Comparison of ENCODE assay signal across 8 cellular contexts in genomic region chrX:129905787-129906580, GRCh38. TPM values are rescaled to one million over a fixed set of nuclear protein-coding genes. Genes with fewer than 3 reads are reported as not detected.
DNase-seq lines count a peak whose midpoint lies in the region; ATAC-seq, FAIRE-seq and TF ChIP-seq lines count a peak whose summit lies in the region.

TSS of gene UTP14A (plus strand) at chrX:129906164. CDS start at chrX:129906211, 47 bp downstream.

- H3K4me1 ChIP-seq in HUES64 (ENCODE audit: insufficient read depth, low read length) (no peaks in the 10 kb centered on the region), OCI-LY1 (ENCODE audit: insufficient read depth, low read length, severe bottlenecking) (peaks cover 8% of the 10 kb centered on the region), mesodermal cell (ENCODE audit: control insufficient read depth, insufficient read depth, low read length, poor library complexity, severe bottlenecking) (peaks cover 4% of the 10 kb centered on the region)

- H3K9me3 ChIP-seq in HUES64 (ENCODE audit: insufficient read depth, low read depth, low read length) (no peaks in the 10 kb centered on the region), OCI-LY1 (ENCODE audit: low read length) (no peaks in the 10 kb centered on the region), mesodermal cell (ENCODE audit: control insufficient read depth, low read length) (no peaks in the 10 kb centered on the region)

- intact Hi-C loops in Calu3 (cut with micrococcal nuclease; ENCODE audit: unreplicated experiment), result no loop called here

- peak; percentile 98 for ATAC-seq in GM21447 (IDR thresholded peaks at IDR 0.05; ENCODE audit: unreplicated experiment)

- peak within 1 kb of the TSS; percentile 82 for H3K27ac ChIP-seq in HUES64 (ENCODE audit: low read depth, low read length)
- peak within 1 kb of the TSS; percentile 22 for H3K27ac ChIP-seq in OCI-LY1 (ENCODE audit: low read depth, low read length, poor library complexity, severe bottlenecking)
- H3K27ac ChIP-seq in mesodermal cell (ENCODE audit: low read depth, low read length, severe bottlenecking), result peak within 1 kb of the TSS; percentile 88

- CTCF ChIA-PET in Calu3 (lab: Charles Lee), result interaction anchor here (0.6 to 1.5 kb wide), 6 partner anchors 19 to 172 kb away, joined by 3 to 7 read pairs (median 3); no protein-coding TSS in a partner anchor

- peak within 1 kb of the TSS; percentile 90 for H3K9ac ChIP-seq in HUES64 (ENCODE audit: low read depth, low read length)
- H3K9ac ChIP-seq in OCI-LY1 (ENCODE audit: low read length), result peak within 1 kb of the TSS; percentile 82

- no peaks in the 10 kb centered on the region for H3K9me2 ChIP-seq in OCI-LY1 (ENCODE audit: low read depth, low read length)

- H4K20me1 ChIP-seq in OCI-LY1 (ENCODE audit: insufficient read depth, low read length), result no peaks in the 10 kb centered on the region

- H2AFZ ChIP-seq in OCI-LY1 (ENCODE audit: low read length), result 0 out of 2 replicates have a peak within 1 kb of the TSS, but pooled peaks have one; percentile 28

- TF ChIP-seq CTCF in Calu3 (IDR thresholded peaks at IDR 0.05; ENCODE audit: unreplicated experiment) (no peak), OCI-LY1 (IDR thresholded peaks at IDR 0.05; ENCODE audit: low read length) (no peak)

- H3K36me3 ChIP-seq in HUES64 (ENCODE audit: insufficient read depth, low read length), result peaks cover 34% of the 10 kb centered on the region
- H3K36me3 ChIP-seq in OCI-LY1 (ENCODE audit: insufficient read depth, low read length), result peaks cover 26% of the 10 kb centered on the region
- peaks cover 31% of the 10 kb centered on the region for H3K36me3 ChIP-seq in mesodermal cell (ENCODE audit: control insufficient read depth, insufficient read depth, low read length)

- FAIRE-seq in endometrium (lab: Jason Lieb, UNC), result peak; percentile 59

- H3K79me2 ChIP-seq in OCI-LY1 (ENCODE audit: insufficient read depth, low read length), result peaks cover 7% of the 10 kb centered on the region; the same call in 1 of the 2 replicates

- H3K9me3 Mint-ChIP-seq in Calu3 (ENCODE audit: low read depth, unreplicated experiment), result no peaks in the 10 kb centered on the region

- H3K27me3 Mint-ChIP-seq in Calu3 (ENCODE audit: unreplicated experiment), result no peaks in the 10 kb centered on the region

- H3K4me2 ChIP-seq in OCI-LY1 (ENCODE audit: low read length), result peak within 1 kb of the TSS; percentile 90

- H3K36me3 Mint-ChIP-seq in Calu3 (ENCODE audit: insufficient read depth, unreplicated experiment), result peaks cover 45% of the 10 kb centered on the region

- H3F3A ChIP-seq in OCI-LY1 (ENCODE audit: insufficient read depth, low read length), result no peaks in the 10 kb centered on the region

- TSS peak; percentile 79 for BruUV-seq in Calu3 (replicated peaks; lab: Mats Ljungman, UMichigan)

- H3K4me1 Mint-ChIP-seq in Calu3 (ENCODE audit: low read depth, unreplicated experiment), result no peaks in the 10 kb centered on the region

- H3K4me3 Mint-ChIP-seq in Calu3 (ENCODE audit: low read depth, unreplicated experiment), result peak within 1 kb of the TSS; percentile 84

- peak; percentile 83 for DNase-seq in Calu3
- DNase-seq in activated CD8-positive, alpha-beta memory T cell treated with anti-CD3 and anti-CD28 coated beads, Interleukin-2, amount 50 U/mL, for 4 hours, result peak; percentile 80
- DNase-seq in stimulated activated CD8-positive, alpha-beta memory T cell treated with anti-CD3 and anti-CD28 coated beads, Interleukin-15, amount 100 ng/mL, for 4 hours (ENCODE audit: low read depth in 2 of 2), result peak; percentile 71 to 75

- H3K27me3 ChIP-seq in HUES64 (ENCODE audit: insufficient read depth, low read length) (no peaks in the 10 kb centered on the region), OCI-LY1 (ENCODE audit: insufficient read depth, low read length) (no peaks in the 10 kb centered on the region)

- WGBS in HUES64, result under 1% methylated on average over 53 of the region's 53 CpGs
- WGBS in mesodermal cell (ENCODE audit: insufficient coverage in 2 of 2), 2 experiments, result 0 to 1% methylated on average over 8 to 16 of the region's 53 CpGs

- H3K4me3 ChIP-seq in HUES64 (ENCODE audit: low read length) (peak within 1 kb of the TSS; percentile 98), OCI-LY1 (ENCODE audit: low read depth, low read length, poor library complexity, severe bottlenecking) (peak within 1 kb of the TSS; percentile 79), mesodermal cell (ENCODE audit: extremely low read depth, insufficient read depth, low read length, poor library complexity, severe bottlenecking) (peak within 1 kb of the TSS; percentile 65)

- H3K27ac Mint-ChIP-seq in Calu3 (ENCODE audit: unreplicated experiment), result peak within 1 kb of the TSS; percentile 89

RNA-seq across cellular contexts. Expression of gene UTP14A, which starts in this region (rescaled TPM):
- 42.3 and 43.1 TPM in 2 replicates for total RNA-seq in Calu3 (2022)
- 24.5 TPM for polyA plus RNA-seq in HUES64 (2013, experiment 1 of 2)
- 18.1 TPM for polyA plus RNA-seq in HUES64 (2013, experiment 2 of 2)
- 7.3 TPM for polyA plus RNA-seq in mesodermal cell (2013, experiment 1 of 2)
- 8.9 TPM for polyA plus RNA-seq in mesodermal cell (2013, experiment 2 of 2)

Comparison
In these comparisons a context has a peak if more than half of its experiments do, and no peak if none do; other contexts are left out.
1. Peak in every context shown above with its lines: DNase-seq, ATAC-seq, H3K4me3 ChIP-seq and H3K27ac ChIP-seq.
2. H3K27ac ChIP-seq: peak in every context shown above with its lines; median percentile 88 in mesodermal cell; 82 in HUES64; 22 in OCI-LY1.